In genomic region chr18:44754567-44754966, GRCh38 we compare ENCODE assay signal across 6 cellular contexts.
"Had no signal": no experiment of that assay in that cellular context is flagged by ENCODE, and none has a peak within 500 bp of the region (broad histone marks: within the 10 kb centered on the region; RNA-seq: fewer than 3 reads in every experiment).

No MANE protein-coding gene starts in this region.

- H3K4me3 Mint-ChIP-seq: H9 had no signal

- H3K9me3 Mint-ChIP-seq: H9 had no signal

- H3K27ac Mint-ChIP-seq: H9 had no signal

- ATAC-seq: K562 had no signal

- H3K9ac ChIP-seq: GM23248 had no signal

- H3K4me3 ChIP-seq: GM23248, K562 had no signal

- DNase-seq: GM23248, GOT3, H9, HCEC 1CT, KG1 had no signal

- H3K27ac ChIP-seq: GM23248 had no signal
